Comparison of ENCODE assay signal across 18 cellular contexts in genomic region chr12:132472386-132472785, GRCh38. TPM values are rescaled to one million over a fixed set of nuclear protein-coding genes. Genes with fewer than 3 reads are reported as not detected.
DNase-seq lines count a peak whose midpoint lies in the region; ATAC-seq and TF ChIP-seq lines count a peak whose summit lies in the region.
"Had no signal": no experiment of that assay in that cellular context is flagged by ENCODE, and none has a peak within 500 bp of the region (broad histone marks: within the 10 kb centered on the region; RNA-seq: fewer than 3 reads in every experiment).

No MANE protein-coding gene starts in this region.

- CTCF ChIA-PET in activated CD8-positive, alpha-beta memory T cell treated with anti-CD3 and anti-CD28 coated beads, Interleukin-2, amount 10 ng/mL, durations not matched to agents 7 days and 5 days (lab: Charles Lee): interaction anchor here (1.1 kb wide), 1 partner anchor 47 kb away, joined by 3 read pairs; no protein-coding TSS in a partner anchor

- H3K27ac Mint-ChIP-seq in activated CD8-positive, alpha-beta memory T cell treated with anti-CD3 and anti-CD28 coated beads, Interleukin-2, amount 10 ng/mL, durations not matched to agents 7 days and 5 days: peak overlapping the region; percentile 62
- peak overlapping the region; percentile 69 for H3K27ac Mint-ChIP-seq in activated naive CD8-positive, alpha-beta T cell treated with anti-CD3 and anti-CD28 coated beads for 36 hours
- peak overlapping the region; percentile 49 to 56 for H3K27ac Mint-ChIP-seq in natural killer cell

- peak overlapping the region; percentile 56 for H3K4me3 Mint-ChIP-seq in activated CD8-positive, alpha-beta memory T cell treated with anti-CD3 and anti-CD28 coated beads, Interleukin-2, amount 10 ng/mL, durations not matched to agents 7 days and 5 days
- H3K4me3 Mint-ChIP-seq in activated naive CD8-positive, alpha-beta T cell treated with anti-CD3 and anti-CD28 coated beads for 36 hours: peak overlapping the region; percentile 70
- peak overlapping the region; percentile 47 for H3K4me3 Mint-ChIP-seq in natural killer cell

- no peaks in the 10 kb centered on the region for H3K36me3 Mint-ChIP-seq in activated CD8-positive, alpha-beta memory T cell treated with anti-CD3 and anti-CD28 coated beads, Interleukin-2, amount 10 ng/mL, durations not matched to agents 7 days and 5 days
- H3K36me3 Mint-ChIP-seq in activated naive CD8-positive, alpha-beta T cell treated with anti-CD3 and anti-CD28 coated beads for 36 hours: peaks cover 3% of the 10 kb centered on the region
- no peaks in the 10 kb centered on the region for H3K36me3 Mint-ChIP-seq in natural killer cell

- H3K9me3 Mint-ChIP-seq in activated CD8-positive, alpha-beta memory T cell treated with anti-CD3 and anti-CD28 coated beads, Interleukin-2, amount 10 ng/mL, durations not matched to agents 7 days and 5 days (ENCODE audit: low read depth): no peaks in the 10 kb centered on the region
- H3K9me3 Mint-ChIP-seq in activated naive CD8-positive, alpha-beta T cell treated with anti-CD3 and anti-CD28 coated beads for 36 hours: peaks cover 2% of the 10 kb centered on the region
- H3K9me3 Mint-ChIP-seq in natural killer cell: no peaks in the 10 kb centered on the region

- no peak for DNase-seq in activated CD8-positive, alpha-beta memory T cell treated with anti-CD3 and anti-CD28 coated beads, Interleukin-2, amount 10 ng/mL, durations not matched to agents 7 days and 5 days
- DNase-seq in activated CD8-positive, alpha-beta memory T cell treated with anti-CD3 and anti-CD28 coated beads, Interleukin-2, amount 50 U/mL, for 4 hours: no peak
- no peak for DNase-seq in GM12865 (ENCODE audit: low read depth)
- DNase-seq in activated naive CD8-positive, alpha-beta T cell treated with anti-CD3 and anti-CD28 coated beads for 36 hours: no peak
- no peak for DNase-seq in natural killer cell
- DNase-seq in GDM1 (lab: John Stamatoyannopoulos, UW): no peak
- DNase-seq in COR-L47 (lab: John Stamatoyannopoulos, UW): no peak
- DNase-seq: ACHN; activated CD4-positive, CD25-positive, alpha-beta regulatory T cell; cerebellar nuclear complex; effector memory CD4-positive, alpha-beta T cell; EL; head of caudate nucleus; Kasumi-1; mesenchymal stem cell; NCI-H1417; NCI-H345 had no signal

- no peak for ATAC-seq in activated CD8-positive, alpha-beta memory T cell treated with anti-CD3 and anti-CD28 coated beads, Interleukin-2, amount 10 ng/mL, durations not matched to agents 7 days and 5 days
- ATAC-seq in natural killer cell (no peak), HG03045 (IDR thresholded peaks at IDR 0.05; ENCODE audit: unreplicated experiment) (no peak)

- peak overlapping the region; percentile 53 for H3K4me3 ChIP-seq in GM12865 (ENCODE audit: low read depth, low read length)

- no peak for TF ChIP-seq CTCF in GM12865 (IDR thresholded peaks at IDR 0.05; ENCODE audit: insufficient read depth, low read depth, low read length, missing control alignments)
- no peak for TF ChIP-seq CTCF in natural killer cell (IDR thresholded peaks at IDR 0.05)

- H3K27me3 Mint-ChIP-seq in activated CD8-positive, alpha-beta memory T cell treated with anti-CD3 and anti-CD28 coated beads, Interleukin-2, amount 10 ng/mL, durations not matched to agents 7 days and 5 days: peaks cover 15% of the 10 kb centered on the region
- H3K27me3 Mint-ChIP-seq in activated naive CD8-positive, alpha-beta T cell treated with anti-CD3 and anti-CD28 coated beads for 36 hours: no peaks in the 10 kb centered on the region
- peaks cover 11 to 27% of the 10 kb centered on the region in 2 donors for H3K27me3 Mint-ChIP-seq in natural killer cell (ENCODE audit: low read depth in 2 of 2)

- peaks cover 38% of the 10 kb centered on the region for H3K4me1 Mint-ChIP-seq in activated CD8-positive, alpha-beta memory T cell treated with anti-CD3 and anti-CD28 coated beads, Interleukin-2, amount 10 ng/mL, durations not matched to agents 7 days and 5 days
- H3K4me1 Mint-ChIP-seq in activated naive CD8-positive, alpha-beta T cell treated with anti-CD3 and anti-CD28 coated beads for 36 hours: peaks cover 32% of the 10 kb centered on the region
- H3K4me1 Mint-ChIP-seq in natural killer cell: peaks cover 23 to 55% of the 10 kb centered on the region in 2 donors

- intact Hi-C loops in natural killer cell (cut with micrococcal nuclease): no loop called here

RNA-seq across cellular contexts. Expression of gene FBRSL1, which starts 17.6 kb away (rescaled TPM):
- total RNA-seq in activated CD8-positive, alpha-beta memory T cell treated with anti-CD3 and anti-CD28 coated beads, Interleukin-2, amount 10 ng/mL, durations not matched to agents 7 days and 5 days: 10 to 100 TPM; 48.1 to 48.6 TPM
- 10 to 100 TPM; 53.1 to 55.9 TPM for total RNA-seq in activated naive CD8-positive, alpha-beta T cell treated with anti-CD3 and anti-CD28 coated beads for 36 hours
- total RNA-seq in natural killer cell: 10 to 100 TPM; 67.5 to 78.0 (median 76.2) TPM
